Comparison of ENCODE assay signal across 8 cellular contexts in the genomic region with DNA sequence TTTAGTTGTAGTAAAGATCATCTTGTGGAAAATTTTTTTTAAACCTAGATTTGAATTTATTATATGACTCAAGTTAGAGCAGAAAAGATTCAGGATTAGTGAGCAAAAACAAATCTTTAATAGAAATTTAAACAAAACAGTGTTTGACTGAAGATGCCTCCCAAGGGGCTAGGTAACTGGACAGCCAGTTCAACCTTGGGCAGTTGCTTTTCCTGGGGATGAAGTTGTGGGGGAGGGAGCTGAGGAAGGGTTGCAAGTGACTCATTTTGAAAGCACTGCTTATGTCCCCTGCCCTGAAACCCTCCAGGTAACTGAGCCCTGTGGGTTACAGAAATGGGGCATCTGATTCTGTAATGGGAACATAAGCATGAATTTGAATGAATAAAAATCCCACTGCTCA. TPM values are rescaled to one million over a fixed set of nuclear protein-coding genes. Genes with fewer than 3 reads are reported as not detected.
DNase-seq lines count a peak whose midpoint lies in the region; ATAC-seq and TF ChIP-seq lines count a peak whose summit lies in the region.

No MANE protein-coding gene starts in this region.

- BruUV-seq in HCT116 (replicated peaks; lab: Mats Ljungman, UMichigan), result no TSS peak
- BruUV-seq in Panc1 (replicated peaks; lab: Mats Ljungman, UMichigan), result no TSS peak

- TF ChIP-seq POLR2A in HCT116 (IDR thresholded peaks at IDR 0.05; ENCODE audit: borderline replicate concordance, extremely low read depth, insufficient read depth, insufficient read length), result no peak

- H3K4me3 ChIP-seq in HCT116 (replicated peaks in 1 of 2; ENCODE audit: low read depth in 1 of 2, low read length in 2 of 2), result no peak overlapping the region
- H3K4me3 ChIP-seq in Panc1 (ENCODE audit: low read depth in 2 of 2, low read length in 2 of 2), result no peak overlapping the region
- no peak overlapping the region for H3K4me3 ChIP-seq in left lung

- H3K4me1 ChIP-seq in HCT116 (ENCODE audit: control insufficient read depth in 1 of 2, insufficient read depth in 2 of 2, low read length in 2 of 2) (peaks cover 17 to 28% of the 10 kb centered on the region in 2 experiments), Panc1 (ENCODE audit: control insufficient read depth, insufficient read depth, low read length) (0 out of 2 replicates have a peak, but pooled peaks cover 3% of the 10 kb centered on the region), left lung (peaks cover 13 to 30% of the 10 kb centered on the region in 2 donors)

- ATAC-seq in GM18861 (IDR thresholded peaks at IDR 0.05; ENCODE audit: unreplicated experiment) (peak; percentile 39), HCT116 (no peak), Panc1 (peak; percentile 45; the same call in 1 of the 2 replicates), left lung (no peak)

- no peak for TF ChIP-seq RAD21 in HCT116 (IDR thresholded peaks at IDR 0.05; ENCODE audit: low read depth)

- CTCF ChIA-PET in HCT116 (lab: Charles Lee) (interaction anchor here (1.6 kb wide), 1 partner anchor 14 kb away, joined by 3 read pairs; no protein-coding TSS in a partner anchor), Panc1 (lab: Charles Lee) (no interaction called here)

- RAD21 ChIA-PET in HCT116 (lab: Charles Lee; ENCODE audit: low non-redundant PET in 1 of 2, low total read pairs in 2 of 2, uncharacterized antibody in 2 of 2, unreplicated experiment in 2 of 2), result no interaction called here

- TF ChIP-seq CTCF in HCT116 (IDR thresholded peaks at IDR 0.05 in 2 of 3, conservative IDR thresholded peaks at IDR 0.05 in 1 of 3; ENCODE audit: borderline replicate concordance in 1 of 3, insufficient read depth in 1 of 3, low read depth in 2 of 3, low read length in 2 of 3) (no peak), Panc1 (IDR thresholded peaks at IDR 0.05) (no peak), left lung (IDR thresholded peaks at IDR 0.05) (no peak)

- H3K27ac ChIP-seq in HCT116 (ENCODE audit: low read depth, low read length) (no peak overlapping the region), Panc1 (ENCODE audit: low read length) (no peak overlapping the region), left lung (peak overlapping the region; percentile 72 to 84)

- peak overlapping the region; percentile 37 for H3K4me2 ChIP-seq in HCT116 (ENCODE audit: low read length)

- H3K9me3 ChIP-seq in HCT116 (ENCODE audit: control insufficient read depth in 1 of 2, insufficient read depth in 1 of 2, low read depth in 1 of 2, low read length in 2 of 2), result no peaks in the 10 kb centered on the region
- H3K9me3 ChIP-seq in Panc1 (ENCODE audit: control insufficient read depth, insufficient read depth, low read depth, low read length), result no peaks in the 10 kb centered on the region
- no peaks in the 10 kb centered on the region for H3K9me3 ChIP-seq in left lung

- H4K20me1 ChIP-seq in HCT116 (ENCODE audit: insufficient read depth), result no peaks in the 10 kb centered on the region

- H3K27me3 ChIP-seq in HCT116 (ENCODE audit: insufficient read depth, low read length), result no peaks in the 10 kb centered on the region
- no peaks in the 10 kb centered on the region for H3K27me3 ChIP-seq in Panc1 (ENCODE audit: control insufficient read depth, insufficient read depth, low read length)
- no peaks in the 10 kb centered on the region for H3K27me3 ChIP-seq in left lung

- in situ Hi-C loops in Panc1 (cut with HindIII; ENCODE audit: low pct_unique_long_range_greater_than_20kb, low sequenced_read_pairs) (no loop called here), G401 (cut with HindIII; ENCODE audit: low sequenced_read_pairs) (no loop called here)

- POLR2A ChIA-PET in HCT116 (lab: Charles Lee) (no interaction called here), Panc1 (lab: Charles Lee) (no interaction called here)

- 0 out of 2 replicates have a peak, but pooled peaks cover 5% of the 10 kb centered on the region for H3K9me2 ChIP-seq in HCT116 (ENCODE audit: insufficient read depth)

- no peak overlapping the region for H3K9ac ChIP-seq in HCT116 (ENCODE audit: low read length)

- H3K36me3 ChIP-seq in HCT116 (ENCODE audit: control insufficient read depth in 1 of 2, insufficient read depth in 2 of 2, low read length in 2 of 2) (no peaks in the 10 kb centered on the region), Panc1 (ENCODE audit: control insufficient read depth, insufficient read depth, low read length) (no peaks in the 10 kb centered on the region), left lung (no peaks in the 10 kb centered on the region)

- no peaks in the 10 kb centered on the region for H3K79me2 ChIP-seq in HCT116 (ENCODE audit: insufficient read depth, low read length)

- DNase-seq in HCT116 (ENCODE audit: low read depth, low spot score) (no peak), Panc1 (ENCODE audit: low read depth, low spot score) (no peak), left lung (no peak), G401 (ENCODE audit: low spot score) (no peak), NCI-H1092 (lab: John Stamatoyannopoulos, UW) (no peak), NCI-H2171 treated with DMSO at 0.1 percent for 48 hours (lab: John Stamatoyannopoulos, UW) (no peak)
- DNase-seq in activated CD8-positive, alpha-beta memory T cell treated with anti-CD3 and anti-CD28 coated beads for 24 hours, result no peak

- H2AFZ ChIP-seq in HCT116 (ENCODE audit: low read depth, low read length, poor library complexity, severe bottlenecking), result peak overlapping the region; percentile 70

- intact Hi-C loops in HCT116 (cut with micrococcal nuclease) (loop anchor here (5.0 kb wide), 1 partner anchor 100 kb away; a partner anchor contains a TSS), Panc1 (cut with micrococcal nuclease; ENCODE audit: unreplicated experiment) (no loop called here), left lung (cut with DNase I) (no loop called here)

TF ChIP-seq in HCT116, 20 proteins besides CTCF, POLR2A, EP300 and RAD21:
- no peak for TF ChIP-seq POLR2AphosphoS5 (IDR thresholded peaks at IDR 0.05; ENCODE audit: low read depth, low read length)
- TF ChIP-seq, protein P1, sequence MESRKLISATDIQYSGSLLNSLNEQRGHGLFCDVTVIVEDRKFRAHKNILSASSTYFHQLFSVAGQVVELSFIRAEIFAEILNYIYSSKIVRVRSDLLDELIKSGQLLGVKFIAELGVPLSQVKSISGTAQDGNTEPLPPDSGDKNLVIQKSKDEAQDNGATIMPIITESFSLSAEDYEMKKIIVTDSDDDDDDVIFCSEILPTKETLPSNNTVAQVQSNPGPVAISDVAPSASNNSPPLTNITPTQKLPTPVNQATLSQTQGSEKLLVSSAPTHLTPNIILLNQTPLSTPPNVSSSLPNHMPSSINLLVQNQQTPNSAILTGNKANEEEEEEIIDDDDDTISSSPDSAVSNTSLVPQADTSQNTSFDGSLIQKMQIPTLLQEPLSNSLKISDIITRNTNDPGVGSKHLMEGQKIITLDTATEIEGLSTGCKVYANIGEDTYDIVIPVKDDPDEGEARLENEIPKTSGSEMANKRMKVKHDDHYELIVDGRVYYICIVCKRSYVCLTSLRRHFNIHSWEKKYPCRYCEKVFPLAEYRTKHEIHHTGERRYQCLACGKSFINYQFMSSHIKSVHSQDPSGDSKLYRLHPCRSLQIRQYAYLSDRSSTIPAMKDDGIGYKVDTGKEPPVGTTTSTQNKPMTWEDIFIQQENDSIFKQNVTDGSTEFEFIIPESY (IDR thresholded peaks at IDR 0.05; ENCODE audit: extremely low read depth, insufficient replicate concordance, low read length), result no peak
- no peak for TF ChIP-seq ZFX (IDR thresholded peaks at IDR 0.05)
- no peak for TF ChIP-seq CBX3 (IDR thresholded peaks at IDR 0.05; ENCODE audit: low read depth)
- TF ChIP-seq TCF7L2 (IDR thresholded peaks at IDR 0.05; ENCODE audit: borderline replicate concordance, extremely low read depth, insufficient read depth, insufficient read length), result no peak
- TF ChIP-seq EZH2 (IDR thresholded peaks at IDR 0.05), result no peak
- no peak for TF ChIP-seq ELF1 (IDR thresholded peaks at IDR 0.05; ENCODE audit: borderline replicate concordance, low read depth)
- no peak for TF ChIP-seq SP1 (IDR thresholded peaks at IDR 0.05; ENCODE audit: low read depth)
- no peak for TF ChIP-seq ZNF274 (IDR thresholded peaks at IDR 0.05; ENCODE audit: low read depth, low read length)

RNA-seq across cellular contexts. Expression of a gene that starts 13.1 kb away (rescaled TPM):
- total RNA-seq in HCT116 (2021; ENCODE audit: unreplicated experiment), result 0.25 TPM
- 0.03 and 0.06 TPM in 2 replicates for polyA plus RNA-seq in HCT116 (2012)
- 0.64 TPM for total RNA-seq in Panc1 (2021; ENCODE audit: unreplicated experiment)
- 0.82 TPM for polyA plus RNA-seq in Panc1 (2012; ENCODE audit: insufficient read length)
- 1 to 10 TPM; 1.1 to 3.2 TPM for total RNA-seq in left lung
- 0.06 and 0.20 TPM in 2 replicates for total RNA-seq in G401 (2014; rRNA removed; shearing (Covaris generic))

Comparison
In these comparisons a context has a peak if more than half of its experiments do, and no peak if none do; other contexts are left out.
1. ATAC-seq: peak in GM18861 (single experiment) and Panc1 (single experiment); none in HCT116 (single experiment) and left lung (single experiment).
2. H3K27ac ChIP-seq: peak in left lung (2 of 2); none in HCT116 (single experiment) and Panc1 (single experiment).